ENCODE assay signal across 8 cellular contexts in the genomic region with DNA sequence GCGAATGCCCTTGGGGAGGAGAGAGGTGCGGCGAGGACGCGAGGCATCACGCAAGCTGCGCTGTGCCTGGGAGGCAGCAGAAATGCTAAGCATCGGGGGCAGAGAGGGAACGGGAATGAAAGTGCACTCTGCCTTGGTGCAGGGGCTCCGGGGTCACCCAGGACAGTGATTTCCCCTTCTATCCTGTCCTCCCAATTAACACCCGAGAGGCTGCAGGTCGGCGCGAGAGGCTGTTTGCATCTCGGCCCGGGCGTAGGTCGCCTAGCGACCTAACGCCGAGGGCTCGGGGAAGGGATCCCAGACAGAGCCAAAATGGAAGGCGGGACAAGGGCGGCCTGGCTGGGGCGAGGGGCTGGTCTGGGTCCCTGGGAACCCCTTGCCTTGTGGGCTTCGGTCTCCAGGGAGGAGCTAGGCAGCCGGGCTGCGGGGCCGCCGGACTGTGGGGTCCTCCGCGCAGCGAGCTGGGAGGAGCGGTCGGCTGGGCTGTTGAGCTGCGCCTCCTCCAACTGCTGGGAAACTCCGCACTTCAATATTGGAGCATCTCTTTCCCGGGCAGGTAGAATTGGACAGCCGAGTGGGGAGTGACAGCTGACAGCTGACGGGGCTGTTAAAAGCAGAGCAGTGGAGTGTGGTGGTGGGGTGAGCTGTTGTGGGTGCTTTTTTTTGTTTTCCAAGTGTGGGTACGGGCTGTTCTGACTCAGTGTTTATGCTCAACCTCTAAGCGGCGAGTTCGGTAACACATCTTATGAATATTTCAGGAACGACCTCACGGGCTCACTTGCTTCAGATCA. TPM values are rescaled to one million over a fixed set of nuclear protein-coding genes. Genes with fewer than 3 reads are reported as not detected.
A peak's percentile ranks its signal among the peaks of the same experiment; 100 is the strongest.
DNase-seq lines count a peak whose midpoint lies in the region; ATAC-seq and TF ChIP-seq lines count a peak whose summit lies in the region.

No MANE protein-coding gene starts in this region.

- no peak overlapping the region for H3K27ac ChIP-seq in fibroblast of lung (ENCODE audit: insufficient read depth, low read length)

- no peak for TF ChIP-seq CTCF in activated CD8-positive, alpha-beta T cell treated with anti-CD3 and anti-CD28 coated beads for 36 hours (IDR thresholded peaks at IDR 0.05)
- no peak for TF ChIP-seq CTCF in fibroblast of lung (conservative IDR thresholded peaks at IDR 0.05 in 1 of 2, IDR thresholded peaks at IDR 0.05 in 1 of 2; ENCODE audit: low read depth in 1 of 2, low read length in 2 of 2)

- H3K9me3 ChIP-seq in fibroblast of lung (ENCODE audit: control insufficient read depth, insufficient read depth, low read depth, low read length), result no peaks in the 10 kb centered on the region

- CTCF ChIA-PET in activated CD8-positive, alpha-beta T cell treated with anti-CD3 and anti-CD28 coated beads for 36 hours (lab: Charles Lee), result interaction anchor here (0.7 to 1.8 kb wide), 4 partner anchors 15 to 29 kb away, joined by 3 to 4 read pairs (median 4); no protein-coding TSS in a partner anchor

- H3K27ac Mint-ChIP-seq in activated CD8-positive, alpha-beta T cell treated with anti-CD3 and anti-CD28 coated beads for 36 hours, result no peak overlapping the region

- DNase-seq in Right ventricle myocardium superior, result no peak
- no peak for DNase-seq in Right ventricle myocardium inferior (ENCODE audit: missing footprints)
- DNase-seq in activated CD8-positive, alpha-beta T cell treated with anti-CD3 and anti-CD28 coated beads for 36 hours, result peak; percentile 63
- peak in 1 of 2 donors; percentile 42 for DNase-seq in fibroblast of lung (ENCODE audit: low read depth in 2 of 2)
- peak; percentile 14 for DNase-seq in occipital lobe (lab: John Stamatoyannopoulos, UW)
- DNase-seq in kidney glomerular epithelial cell (lab: John Stamatoyannopoulos, UW), result no peak
- DNase-seq in foreskin melanocyte, result no peak

- peak overlapping the region; percentile 97 for H2AFZ ChIP-seq in fibroblast of lung (ENCODE audit: low read length)

- H3K27me3 Mint-ChIP-seq in activated CD8-positive, alpha-beta T cell treated with anti-CD3 and anti-CD28 coated beads for 36 hours, result peaks cover 75% of the 10 kb centered on the region

- H4K20me1 ChIP-seq in fibroblast of lung (ENCODE audit: control insufficient read depth, extremely low read depth, insufficient read depth, low read length), result no peaks in the 10 kb centered on the region

- H3K4me1 Mint-ChIP-seq in activated CD8-positive, alpha-beta T cell treated with anti-CD3 and anti-CD28 coated beads for 36 hours (ENCODE audit: low read depth), result peaks cover 22% of the 10 kb centered on the region

- H3K36me3 ChIP-seq in fibroblast of lung (ENCODE audit: control insufficient read depth, insufficient read depth, low read length), result no peaks in the 10 kb centered on the region

- intact Hi-C loops in Right ventricle myocardium superior (cut with DNase I) (no loop called here), Right ventricle myocardium inferior (cut with DNase I) (no loop called here)
- intact Hi-C loops in activated CD8-positive, alpha-beta T cell treated with anti-CD3 and anti-CD28 coated beads for 36 hours (cut with micrococcal nuclease), result no loop called here

- peaks cover 5% of the 10 kb centered on the region for H3K27me3 ChIP-seq in fibroblast of lung (ENCODE audit: control insufficient read depth, insufficient read depth, low read length)

- H3K36me3 Mint-ChIP-seq in activated CD8-positive, alpha-beta T cell treated with anti-CD3 and anti-CD28 coated beads for 36 hours (ENCODE audit: low read depth), result no peaks in the 10 kb centered on the region

- H3K4me3 ChIP-seq in fibroblast of lung (replicated peaks in 1 of 4; ENCODE audit: control extremely low read depth in 1 of 4, insufficient read depth in 1 of 4, low read depth in 3 of 4, low read length in 4 of 4), result peak overlapping the region; percentile 64 to 85 (median 76)

- H3K4me1 ChIP-seq in fibroblast of lung (ENCODE audit: control insufficient read depth, extremely low read depth, insufficient read depth, low read length), result peaks cover 2% of the 10 kb centered on the region

- H3K79me2 ChIP-seq in fibroblast of lung (ENCODE audit: control insufficient read depth, insufficient read depth, low read length), result no peaks in the 10 kb centered on the region

- peak overlapping the region; percentile 56 for H3K9ac ChIP-seq in fibroblast of lung (ENCODE audit: insufficient read depth, low read length)

- H3K4me2 ChIP-seq in fibroblast of lung (ENCODE audit: extremely low read depth, insufficient read depth, low read length), result peak overlapping the region; percentile 98

- POLR2A ChIA-PET in activated CD8-positive, alpha-beta T cell treated with anti-CD3 and anti-CD28 coated beads for 36 hours (lab: Charles Lee), result no interaction called here

- H3K9me3 Mint-ChIP-seq in activated CD8-positive, alpha-beta T cell treated with anti-CD3 and anti-CD28 coated beads for 36 hours, result no peaks in the 10 kb centered on the region

- ATAC-seq in Right ventricle myocardium superior (ENCODE audit: poor library complexity) (peak; percentile 34), Right ventricle myocardium inferior (no peak), HG03432 (IDR thresholded peaks at IDR 0.05; ENCODE audit: unreplicated experiment) (peak; percentile 33)
- peak; percentile 75 for ATAC-seq in activated CD8-positive, alpha-beta T cell treated with anti-CD3 and anti-CD28 coated beads for 36 hours

- peak overlapping the region; percentile 80 for H3K4me3 Mint-ChIP-seq in activated CD8-positive, alpha-beta T cell treated with anti-CD3 and anti-CD28 coated beads for 36 hours

RNA-seq across cellular contexts. Expression of a gene that starts 0.7 kb away (rescaled TPM):
- total RNA-seq in Right ventricle myocardium superior, result 1.00 TPM
- 0.41 TPM for total RNA-seq in Right ventricle myocardium inferior
- total RNA-seq in activated CD8-positive, alpha-beta T cell treated with anti-CD3 and anti-CD28 coated beads for 36 hours, result not detected
- total RNA-seq in fibroblast of lung, result under 0.01 and 0.17 TPM in 2 replicates
- polyA plus RNA-seq in fibroblast of lung, result 0.79 and 0.91 TPM in 2 replicates
- 0.51 and 0.54 TPM in 2 replicates for polyA plus RNA-seq in fibroblast of lung (2012)
- not detected in 2 replicates for polyA minus RNA-seq in fibroblast of lung (ENCODE audit: low replicate concordance)
- 95.5 TPM for total RNA-seq in occipital lobe

RNA-seq across cellular contexts. Expression of a gene that starts 26.1 kb away (rescaled TPM):
- 6.2 TPM for total RNA-seq in Right ventricle myocardium superior
- 5.5 TPM for total RNA-seq in Right ventricle myocardium inferior
- total RNA-seq in activated CD8-positive, alpha-beta T cell treated with anti-CD3 and anti-CD28 coated beads for 36 hours, result 10 to 100 TPM; 13.3 to 13.4 TPM
- 8.0 and 11.7 TPM in 2 replicates for total RNA-seq in fibroblast of lung
- 8.3 and 8.6 TPM in 2 replicates for polyA plus RNA-seq in fibroblast of lung
- polyA plus RNA-seq in fibroblast of lung (2012), result 5.9 and 6.0 TPM in 2 replicates
- 0.90 and 2.6 TPM in 2 replicates for polyA minus RNA-seq in fibroblast of lung (ENCODE audit: low replicate concordance)
- total RNA-seq in occipital lobe, result 20.1 TPM

Comparison
In these comparisons a context has a peak if more than half of its experiments do, and no peak if none do; other contexts are left out.
1. DNase-seq: peak in activated CD8-positive, alpha-beta T cell treated with anti-CD3 and anti-CD28 coated beads for 36 hours (single experiment) and occipital lobe (single experiment); none in Right ventricle myocardium superior (single experiment), Right ventricle myocardium inferior (single experiment), kidney glomerular epithelial cell (single experiment) and foreskin melanocyte (single experiment).
2. RNA of a gene that starts 0.7 kb away (total RNA-seq): 95.5 TPM in occipital lobe (single experiment); 1.00 TPM in Right ventricle myocardium superior (single experiment), 0.41 TPM in Right ventricle myocardium inferior (single experiment), under 0.01 to 0.17 TPM in fibroblast of lung and not detected in activated CD8-positive, alpha-beta T cell treated with anti-CD3 and anti-CD28 coated beads for 36 hours; every median in the first group is over 10 times any median in the second.